8 cellular contexts compared by ENCODE assay signal in genomic region chr2:209425082-209426071, GRCh38. TPM values are rescaled to one million over a fixed set of nuclear protein-coding genes. Genes with fewer than 3 reads are reported as not detected.
DNase-seq lines count a peak whose midpoint lies in the region; ATAC-seq, FAIRE-seq and TF ChIP-seq lines count a peak whose summit lies in the region.

No MANE protein-coding gene starts in this region.

- DNase-seq in heart left ventricle (peak in 3 of 5 donors; percentile 15 to 24 (median 19)), Right ventricle myocardium inferior (ENCODE audit: missing footprints) (no peak), NCI-H2196 treated with DMSO at 0.1 percent for 48 hours (lab: John Stamatoyannopoulos, UW; ENCODE audit: unreplicated experiment) (peak; percentile 45), kidney (no peak), testis (peak; percentile 44), DMS114 treated with DMSO at 0.1 percent for 48 hours (lab: John Stamatoyannopoulos, UW; ENCODE audit: unreplicated experiment) (no peak)

- WGBS in heart left ventricle, 4 donors = 22 to 32% (median 25%) methylated on average over 7 of the region's 7 CpGs
- WGBS in testis, 2 donors = 14 to 16% methylated on average over 7 of the region's 7 CpGs

- no peak overlapping the region for H3K9ac ChIP-seq in kidney (ENCODE audit: low read length in 2 of 2)

- ATAC-seq in heart left ventricle = peak in 2 of 4 donors; percentile 34 to 57
- no peak for ATAC-seq in Right ventricle myocardium inferior
- ATAC-seq in HG02938 (IDR thresholded peaks at IDR 0.05; ENCODE audit: unreplicated experiment) = peak; percentile 47

- H3K27ac ChIP-seq in heart left ventricle (peak overlapping the region in 2 of 12 donors; percentile 1 to 39), angular gyrus (ENCODE audit: low read depth, low read length) (peak overlapping the region; percentile 30), kidney (ENCODE audit: low read depth in 2 of 2, low read length in 2 of 2) (no peak overlapping the region), testis (no peak overlapping the region)

- FAIRE-seq in kidney (lab: Jason Lieb, UNC) = peak; percentile 45

- peaks cover 0 to 27% (median 13%) of the 10 kb centered on the region in 12 donors for H3K4me1 ChIP-seq in heart left ventricle
- peaks cover 0 to 7% of the 10 kb centered on the region in 2 donors for H3K4me1 ChIP-seq in kidney (ENCODE audit: control insufficient read depth in 1 of 2, insufficient read depth in 1 of 2, low read depth in 1 of 2, low read length in 2 of 2)
- peaks cover 11% of the 10 kb centered on the region for H3K4me1 ChIP-seq in testis

- intact Hi-C loops in heart left ventricle (cut with DNase I) = loop anchor here in 8 of 10 donors (2.0 to 10.0 kb wide), 8 partner anchors 69 to 1021 kb away; partner anchors contain the start of gene PTH2R (in 1 of the 8)
- intact Hi-C loops in Right ventricle myocardium inferior (cut with DNase I) = loop anchor here (10.0 kb wide), 1 partner anchor 539 kb away; no protein-coding TSS in a partner anchor
- intact Hi-C loops in kidney (cut with DNase I) = no loop called here
- intact Hi-C loops in testis (cut with DNase I; ENCODE audit: low total_unique reads) = no loop called here

- no peaks in the 10 kb centered on the region for H3K36me3 ChIP-seq in heart left ventricle
- no peaks in the 10 kb centered on the region for H3K36me3 ChIP-seq in kidney (ENCODE audit: control insufficient read depth in 1 of 2, insufficient read depth in 2 of 2, low read length in 2 of 2)
- no peaks in the 10 kb centered on the region for H3K36me3 ChIP-seq in testis (ENCODE audit: low read depth, missing control alignments)

- H3K27me3 ChIP-seq in heart left ventricle = peaks cover 0 to 4% (median 0%) of the 10 kb centered on the region in 9 donors
- no peaks in the 10 kb centered on the region for H3K27me3 ChIP-seq in testis

- H3K4me3 ChIP-seq in heart left ventricle = peak overlapping the region in 11 of 12 donors; percentile 56 to 77 (median 66)
- peak overlapping the region; percentile 77 to 85 for H3K4me3 ChIP-seq in kidney (ENCODE audit: low read length in 2 of 2)
- H3K4me3 ChIP-seq in testis = peak overlapping the region; percentile 64 to 72

- TF ChIP-seq CTCF in heart left ventricle (IDR thresholded peaks at IDR 0.05) (peak; percentile 31 to 75 (median 58)), kidney (IDR thresholded peaks at IDR 0.05; ENCODE audit: borderline replicate concordance, extremely low read depth, insufficient read depth) (peak; percentile 37), testis (IDR thresholded peaks at IDR 0.05) (peak; percentile 42 to 61 (median 44))

- H3K9me3 ChIP-seq in heart left ventricle (no peaks in the 10 kb centered on the region), kidney (ENCODE audit: control insufficient read depth in 1 of 2, low read length in 2 of 2) (no peaks in the 10 kb centered on the region), testis (no peaks in the 10 kb centered on the region)

- TF ChIP-seq POLR2A in heart left ventricle (IDR thresholded peaks at IDR 0.05) (no peak), testis (IDR thresholded peaks at IDR 0.05) (no peak)

RNA-seq across cellular contexts. Expression of gene MAP2, which starts 1.5 kb away (rescaled TPM):
- total RNA-seq in heart left ventricle (10 to 100 TPM in 2 of 9 donors, 1 to 10 TPM in 7; 5.5 to 19.3 (median 8.9) TPM), Right ventricle myocardium inferior (4.1 TPM), kidney (11.4 TPM), testis (10 to 100 TPM; 20.9 to 30.9 TPM)
- polyA plus RNA-seq in heart left ventricle (10 to 100 TPM in 1 of 2 donors, 1 to 10 TPM in 1; 3.2 to 11.3 TPM), kidney (ENCODE audit: insufficient read depth, low read depth, low replicate concordance) (3.6 TPM), testis (ENCODE audit: insufficient read depth, low read depth, low replicate concordance) (15.6 TPM)

Comparison
In these comparisons a context has a peak if more than half of its experiments do, and no peak if none do; other contexts are left out.
1. DNase-seq: peak in heart left ventricle (3 of 5), NCI-H2196 treated with DMSO at 0.1 percent for 48 hours (single experiment) and testis (single experiment); none in Right ventricle myocardium inferior (single experiment), kidney (single experiment) and DMS114 treated with DMSO at 0.1 percent for 48 hours (single experiment).
2. intact Hi-C loops: an anchor here in heart left ventricle (2.0 to 10.0 kb wide) and Right ventricle myocardium inferior (10.0 kb wide); none called in kidney and testis.
3. Peak in every context shown above with its lines, with median percentiles within 50 percentile points of each other: H3K4me3 ChIP-seq and CTCF ChIP-seq.